8 cellular contexts compared by ENCODE assay signal in genomic region chr3:194003128-194004057, GRCh38.
DNase-seq lines count a peak whose midpoint lies in the region; ATAC-seq and TF ChIP-seq lines count a peak whose summit lies in the region.

No MANE protein-coding gene starts in this region.

- H3K9ac ChIP-seq in neural progenitor cell: no peak overlapping the region

- no peaks in the 10 kb centered on the region for H3K79me2 ChIP-seq in neural progenitor cell (ENCODE audit: low read depth)

- peak overlapping the region; percentile 17 for H3K4me3 ChIP-seq in neural progenitor cell
- H3K4me3 ChIP-seq in urinary bladder (ENCODE audit: low read depth, low read length): no peak overlapping the region

- H3K27me3 ChIP-seq in neural progenitor cell: no peaks in the 10 kb centered on the region

- no peak for TF ChIP-seq CTCF in neural progenitor cell (IDR thresholded peaks at IDR 0.05)

- H3K36me3 ChIP-seq in neural progenitor cell: no peaks in the 10 kb centered on the region
- H3K36me3 ChIP-seq in urinary bladder (ENCODE audit: insufficient read depth): no peaks in the 10 kb centered on the region

- H3K27ac ChIP-seq in neural progenitor cell (no peak overlapping the region), urinary bladder (ENCODE audit: low read depth) (peak overlapping the region; percentile 74)

- no peaks in the 10 kb centered on the region for H4K20me1 ChIP-seq in neural progenitor cell (ENCODE audit: low read depth)

- no peaks in the 10 kb centered on the region for H3K9me3 Mint-ChIP-seq in activated T-cell treated with anti-CD3 and anti-CD28 coated beads, Interleukin-2, amount 50 U/mL, for 72 hours
- no peaks in the 10 kb centered on the region for H3K9me3 Mint-ChIP-seq in neural progenitor cell

- DNase-seq in AG08395 (ENCODE audit: low spot score) (peak; percentile 90), NCI-H524 treated with DMSO at 0.1 percent for 48 hours (lab: John Stamatoyannopoulos, UW) (peak; percentile 22), germinal center (ENCODE audit: low spot score) (peak; percentile 73), neural progenitor cell (ENCODE audit: low spot score) (peak; percentile 77)
- DNase-seq in activated T-cell treated with anti-CD3 and anti-CD28 coated beads, Interleukin-2, amount 50 U/mL, for 72 hours: peak; percentile 25 to 44

- H3K4me3 Mint-ChIP-seq in activated T-cell treated with anti-CD3 and anti-CD28 coated beads, Interleukin-2, amount 50 U/mL, for 72 hours: peak overlapping the region; percentile 64 to 65
- peak overlapping the region; percentile 82 for H3K4me3 Mint-ChIP-seq in neural progenitor cell

- WGBS in urinary bladder: 6% methylated on average over 57 of the region's 57 CpGs

- no peak overlapping the region for H3K27ac Mint-ChIP-seq in activated T-cell treated with anti-CD3 and anti-CD28 coated beads, Interleukin-2, amount 50 U/mL, for 72 hours
- H3K27ac Mint-ChIP-seq in neural progenitor cell: peak overlapping the region; percentile 93

- ATAC-seq in GM18511 (IDR thresholded peaks at IDR 0.05; ENCODE audit: unreplicated experiment): peak; percentile 81
- ATAC-seq in HG03039 (IDR thresholded peaks at IDR 0.05; ENCODE audit: unreplicated experiment): peak; percentile 57
- peak; percentile 87 for ATAC-seq in activated T-cell treated with anti-CD3 and anti-CD28 coated beads, Interleukin-2, amount 50 U/mL, for 72 hours (replicated peaks in 1 of 2)

- no peaks in the 10 kb centered on the region for H3K36me3 Mint-ChIP-seq in activated T-cell treated with anti-CD3 and anti-CD28 coated beads, Interleukin-2, amount 50 U/mL, for 72 hours (ENCODE audit: insufficient read depth in 2 of 2)
- H3K36me3 Mint-ChIP-seq in neural progenitor cell: peaks cover 2% of the 10 kb centered on the region

- peaks cover 18% of the 10 kb centered on the region for H3K4me1 Mint-ChIP-seq in activated T-cell treated with anti-CD3 and anti-CD28 coated beads, Interleukin-2, amount 50 U/mL, for 72 hours (ENCODE audit: low read depth)
- H3K4me1 Mint-ChIP-seq in neural progenitor cell: peaks cover 64% of the 10 kb centered on the region

- H3K27me3 Mint-ChIP-seq in activated T-cell treated with anti-CD3 and anti-CD28 coated beads, Interleukin-2, amount 50 U/mL, for 72 hours (ENCODE audit: low read depth): peaks cover 41% of the 10 kb centered on the region
- peaks cover 35% of the 10 kb centered on the region for H3K27me3 Mint-ChIP-seq in neural progenitor cell (ENCODE audit: insufficient read depth, low read depth)

- peak overlapping the region; percentile 68 for H2AFZ ChIP-seq in neural progenitor cell (replicated peaks)

- peak overlapping the region; percentile 57 for H3K4me2 ChIP-seq in neural progenitor cell

- H3K4me1 ChIP-seq in neural progenitor cell: peaks cover 31% of the 10 kb centered on the region
- no peaks in the 10 kb centered on the region for H3K4me1 ChIP-seq in urinary bladder (ENCODE audit: insufficient read depth)

- H3F3A ChIP-seq in neural progenitor cell (ENCODE audit: low read depth): peaks cover 37% of the 10 kb centered on the region

- no peaks in the 10 kb centered on the region for H3K9me3 ChIP-seq in neural progenitor cell (ENCODE audit: low read depth)

Comparison
In these comparisons a context has a peak if more than half of its experiments do, and no peak if none do; other contexts are left out.
1. DNase-seq: peak in every context shown above with its lines; median percentile 90 in AG08395; 77 in neural progenitor cell; 73 in germinal center; 34 in activated T-cell treated with anti-CD3 and anti-CD28 coated beads, Interleukin-2, amount 50 U/mL, for 72 hours; 22 in NCI-H524 treated with DMSO at 0.1 percent for 48 hours.